ENCODE assay signal across 8 cellular contexts in the genomic region with DNA sequence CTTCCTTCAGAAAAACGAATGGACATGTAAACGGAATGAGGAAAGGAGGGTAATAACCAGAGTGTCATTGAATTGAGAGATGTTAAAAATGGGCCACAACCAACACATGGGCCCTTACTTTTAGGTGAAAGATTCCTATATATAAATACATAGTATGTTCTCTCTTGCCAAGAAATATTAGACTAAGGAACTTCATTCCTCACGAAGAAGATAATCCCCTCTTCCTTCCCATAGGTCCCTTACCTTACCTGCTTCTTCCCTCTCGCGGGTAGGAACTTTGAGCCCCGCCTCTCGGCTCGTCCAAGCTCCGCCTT. TPM values are rescaled to one million over a fixed set of nuclear protein-coding genes. Genes with fewer than 3 reads are reported as not detected.
DNase-seq lines count a peak whose midpoint lies in the region; ATAC-seq and TF ChIP-seq lines count a peak whose summit lies in the region.

No MANE protein-coding gene starts in this region.

- no peaks in the 10 kb centered on the region for H3K27me3 ChIP-seq in ascending aorta
- no peaks in the 10 kb centered on the region for H3K27me3 ChIP-seq in kidney epithelial cell (ENCODE audit: control insufficient read depth, insufficient read depth, low read length)
- no peaks in the 10 kb centered on the region for H3K27me3 ChIP-seq in testis

- H3K4me3 ChIP-seq in ascending aorta: peak overlapping the region; percentile 89 to 90
- peak overlapping the region; percentile 89 for H3K4me3 ChIP-seq in kidney epithelial cell (ENCODE audit: low read depth, low read length)
- H3K4me3 ChIP-seq in testis: peak overlapping the region; percentile 66 to 78

- TF ChIP-seq CTCF in ascending aorta (IDR thresholded peaks at IDR 0.05) (no peak), kidney epithelial cell (IDR thresholded peaks at IDR 0.05; ENCODE audit: insufficient read depth, low read length, poor library complexity, severe bottlenecking) (no peak), testis (IDR thresholded peaks at IDR 0.05) (no peak)

- H3K9me3 Mint-ChIP-seq in activated T-cell treated with anti-CD3 and anti-CD28 coated beads, Interleukin-2, amount 50 U/mL, for 24 hours: no peaks in the 10 kb centered on the region

- H3K9me3 ChIP-seq in ascending aorta (no peaks in the 10 kb centered on the region), testis (no peaks in the 10 kb centered on the region)

- intact Hi-C loops in ascending aorta (cut with DNase I) (loop anchor here (1.0 kb wide), 2 partner anchors 12 to 27 kb away; no protein-coding TSS in a partner anchor), testis (cut with DNase I; ENCODE audit: low total_unique reads) (no loop called here)

- no peak for TF ChIP-seq POLR2A in testis (IDR thresholded peaks at IDR 0.05)

- no peaks in the 10 kb centered on the region for H3K27me3 Mint-ChIP-seq in activated T-cell treated with anti-CD3 and anti-CD28 coated beads, Interleukin-2, amount 50 U/mL, for 24 hours

- H3K27ac ChIP-seq in ascending aorta: peak overlapping the region; percentile 84 to 88
- H3K27ac ChIP-seq in testis: peak overlapping the region in 1 of 2 donors; percentile 42

- H3K36me3 Mint-ChIP-seq in activated T-cell treated with anti-CD3 and anti-CD28 coated beads, Interleukin-2, amount 50 U/mL, for 24 hours (ENCODE audit: low read depth): peaks cover 25% of the 10 kb centered on the region

- ATAC-seq in GM19452 (IDR thresholded peaks at IDR 0.05; ENCODE audit: unreplicated experiment) (no peak), HG03342 (IDR thresholded peaks at IDR 0.05; ENCODE audit: unreplicated experiment) (no peak)

- H3K4me1 Mint-ChIP-seq in activated T-cell treated with anti-CD3 and anti-CD28 coated beads, Interleukin-2, amount 50 U/mL, for 24 hours (ENCODE audit: low read depth): peaks cover 42% of the 10 kb centered on the region

- peak overlapping the region; percentile 94 for H3K4me3 Mint-ChIP-seq in activated T-cell treated with anti-CD3 and anti-CD28 coated beads, Interleukin-2, amount 50 U/mL, for 24 hours

- H3K36me3 ChIP-seq in ascending aorta (no peaks in the 10 kb centered on the region), kidney epithelial cell (ENCODE audit: control insufficient read depth, insufficient read depth, low read length) (no peaks in the 10 kb centered on the region), testis (ENCODE audit: low read depth, missing control alignments) (no peaks in the 10 kb centered on the region)

- no peak for DNase-seq in activated T-cell treated with anti-CD3 and anti-CD28 coated beads, Interleukin-2, amount 50 U/mL, for 24 hours
- DNase-seq in activated T-cell treated with anti-CD3 and anti-CD28 coated beads, Interleukin-2, amount 50 U/mL, for 48 hours: no peak
- DNase-seq in ascending aorta (ENCODE audit: low spot score in 2 of 2) (no peak), kidney epithelial cell (ENCODE audit: low read depth) (no peak), testis (no peak), NCI-H2029 treated with DMSO at 0.1 percent for 48 hours (lab: John Stamatoyannopoulos, UW) (no peak)

- H3K27ac Mint-ChIP-seq in activated T-cell treated with anti-CD3 and anti-CD28 coated beads, Interleukin-2, amount 50 U/mL, for 24 hours: peak overlapping the region; percentile 96

- WGBS in testis, 2 donors: 1 to 2% methylated on average over 9 of the region's 9 CpGs

- H3K4me1 ChIP-seq in ascending aorta (peaks cover 7 to 8% of the 10 kb centered on the region in 2 donors), testis (peaks cover 14% of the 10 kb centered on the region)

RNA-seq across cellular contexts. Expression of gene TBC1D22B, which starts 0.3 kb away (rescaled TPM):
- total RNA-seq in ascending aorta (11.1 TPM), kidney epithelial cell (12.7 and 13.0 TPM in 2 replicates), testis (10 to 100 TPM; 25.6 to 36.4 TPM)
- 23.1 TPM for polyA plus RNA-seq in testis (ENCODE audit: insufficient read depth, low read depth, low replicate concordance)

RNA-seq across cellular contexts. Expression of gene TMEM217, which starts 0.7 kb away (rescaled TPM):
- total RNA-seq in ascending aorta (not detected), kidney epithelial cell (2.0 and 4.0 TPM in 2 replicates), testis (10 to 100 TPM; 13.3 to 16.2 TPM)
- 46.5 TPM for polyA plus RNA-seq in testis (ENCODE audit: insufficient read depth, low read depth, low replicate concordance)
